7 cellular contexts compared by ENCODE assay signal in genomic region chrX:3512150-3512549, GRCh38.
DNase-seq lines count a peak whose midpoint lies in the region; ATAC-seq, FAIRE-seq and TF ChIP-seq lines count a peak whose summit lies in the region.
"Not testable (repeated sequence)": the region's sequence is repeated elsewhere in the genome, so short reads cannot be mapped to it uniquely, and the experiment has no call there.

No MANE protein-coding gene starts in this region.

- H3K36me3 ChIP-seq in GM23338 (ENCODE audit: insufficient read depth); Loucy (ENCODE audit: insufficient read depth, low read length); OCI-LY3 (replicated peaks; ENCODE audit: low read depth, low read length); bronchial epithelial cell (ENCODE audit: control insufficient read depth, insufficient read depth, low read length): not testable (repeated sequence)

- not testable (repeated sequence) for H3K4me1 Mint-ChIP-seq in GM23338

- H3K9me3 ChIP-seq in Loucy (ENCODE audit: insufficient read depth, low read depth, low read length); OCI-LY3 (ENCODE audit: insufficient read depth, low read length): not testable (repeated sequence)

- H2AFZ ChIP-seq in GM23338; Loucy (ENCODE audit: low read length); OCI-LY3 (ENCODE audit: low read depth, low read length): not testable (repeated sequence)

- not testable (repeated sequence) for H3K27ac ChIP-seq in GM23338 (ENCODE audit: low read depth); OCI-LY3 (ENCODE audit: low read length)

- not testable (repeated sequence) for H3K4me1 ChIP-seq in GM23338 (ENCODE audit: insufficient read depth); Loucy (ENCODE audit: insufficient read depth, low read length, poor library complexity, severe bottlenecking); OCI-LY3 (ENCODE audit: low read length)

- TF ChIP-seq CTCF in GM23338 (conservative IDR thresholded peaks at IDR 0.05; ENCODE audit: low read depth in 2 of 2) (peak; percentile 25 to 48; a peak in 2 of 4 replicates), Loucy (conservative IDR thresholded peaks at IDR 0.05; ENCODE audit: low read length) (peak; percentile 32; the same call in 1 of the 2 replicates), OCI-LY3 (IDR thresholded peaks at IDR 0.05; ENCODE audit: low read depth, low read length) (peak; percentile 16; the same call in 1 of the 2 replicates)
- TF ChIP-seq CTCF in bronchial epithelial cell (IDR thresholded peaks at IDR 0.05; ENCODE audit: insufficient read depth, low read length, severe bottlenecking) = not testable (repeated sequence)

- DNase-seq in GM23338 (ENCODE audit: low spot score) = peak; percentile 15
- DNase-seq in NCI-H2171 treated with DMSO at 0.1 percent for 48 hours (lab: John Stamatoyannopoulos, UW) = peak; percentile 78
- DNase-seq in SW480 (ENCODE audit: low spot score) = peak; percentile 5
- DNase-seq in bronchial epithelial cell (ENCODE audit: low read depth) = peak; percentile 1
- peak; percentile 63 for DNase-seq in islet precursor cell

- not testable (repeated sequence) for H3K9me2 ChIP-seq in GM23338 (ENCODE audit: insufficient read depth); Loucy (replicated peaks; ENCODE audit: low read depth, low read length)

- not testable (repeated sequence) for H3K27me3 ChIP-seq in GM23338 (ENCODE audit: insufficient read depth); Loucy (ENCODE audit: insufficient read depth, low read length, poor library complexity, severe bottlenecking); OCI-LY3 (ENCODE audit: low read depth, low read length); bronchial epithelial cell (ENCODE audit: control insufficient read depth, insufficient read depth, low read length)

- not testable (repeated sequence) for H3K36me3 Mint-ChIP-seq in GM23338 (ENCODE audit: low read depth)

- H3K4me3 ChIP-seq in GM23338; Loucy (ENCODE audit: low read length, poor library complexity, severe bottlenecking); bronchial epithelial cell (ENCODE audit: low read depth, low read length): not testable (repeated sequence)
- H3K4me3 ChIP-seq in OCI-LY3 (ENCODE audit: low read length) = peak overlapping the region; percentile 26; the same call in 1 of the 2 replicates

- H3K79me2 ChIP-seq in GM23338 (replicated peaks; ENCODE audit: insufficient read depth); Loucy (ENCODE audit: insufficient read depth, low read length); OCI-LY3 (ENCODE audit: low read length): not testable (repeated sequence)

- H3K4me3 Mint-ChIP-seq in GM23338 = not testable (repeated sequence)

- not testable (repeated sequence) for H3K9me3 Mint-ChIP-seq in GM23338

- H3K27me3 Mint-ChIP-seq in GM23338 (ENCODE audit: insufficient read depth, low read depth, poor library complexity) = not testable (repeated sequence)

- FAIRE-seq in bronchial epithelial cell (lab: Jason Lieb, UNC) = not testable (repeated sequence)

- ATAC-seq in GM23338 = peak; percentile 73

- not testable (repeated sequence) for H4K20me1 ChIP-seq in GM23338 (replicated peaks; ENCODE audit: insufficient read depth); Loucy (ENCODE audit: insufficient read depth, low read length, poor library complexity, severe bottlenecking); OCI-LY3 (ENCODE audit: insufficient read depth, low read length)

- not testable (repeated sequence) for H3K4me2 ChIP-seq in GM23338; Loucy (ENCODE audit: low read depth, low read length, poor library complexity, severe bottlenecking)
- H3K4me2 ChIP-seq in OCI-LY3 (ENCODE audit: low read length) = peak overlapping the region; percentile 44

- not testable (repeated sequence) for H3F3A ChIP-seq in GM23338 (replicated peaks; ENCODE audit: low read depth); Loucy (ENCODE audit: low read depth)

- not testable (repeated sequence) for H3K27ac Mint-ChIP-seq in GM23338

- H3K9ac ChIP-seq in Loucy (ENCODE audit: low read depth, low read length, poor library complexity, severe bottlenecking); OCI-LY3 (ENCODE audit: low read length): not testable (repeated sequence)

Comparison
In these comparisons a context has a peak if more than half of its experiments do, and no peak if none do; other contexts are left out.
1. DNase-seq: peak in every context shown above with its lines; median percentile 78 in NCI-H2171 treated with DMSO at 0.1 percent for 48 hours; 63 in islet precursor cell; 15 in GM23338; 5 in SW480; 1 in bronchial epithelial cell.